31 cellular contexts compared by ENCODE assay signal in genomic region chr7:132947011-132947410, GRCh38.
"Had no signal": no experiment of that assay in that cellular context is flagged by ENCODE, and none has a peak within 500 bp of the region (broad histone marks: within the 10 kb centered on the region; RNA-seq: fewer than 3 reads in every experiment).

No MANE protein-coding gene starts in this region.

- H3K4me1 Mint-ChIP-seq: nephron progenitor cell had no signal

- H3K36me3 ChIP-seq: right lobe of liver, sigmoid colon, stomach, thoracic aorta, thyroid gland, upper lobe of left lung, vagina had no signal

- H3K27me3 ChIP-seq: right lobe of liver, sigmoid colon, spleen, stomach, thyroid gland, tibial nerve, upper lobe of left lung, vagina had no signal

- H3K36me3 Mint-ChIP-seq: natural killer cell treated with Interleukin-12 subunit alpha and Interleukin-12 subunit beta and Interleukin-15 and Interleukin-18, amount 100 ng/mL, for 72 hours; stimulated activated effector memory CD8-positive, alpha-beta T cell treated with anti-CD3 and anti-CD28 coated beads, Interleukin-12 subunit alpha, Interleukin-12 subunit beta, amount 100 ng/mL, for 72 hours had no signal

- H3K27ac Mint-ChIP-seq: naive B cell; naive thymus-derived CD8-positive, alpha-beta T cell; natural killer cell treated with Interleukin-12 subunit alpha and Interleukin-12 subunit beta and Interleukin-15 and Interleukin-18, amount 100 ng/mL, for 72 hours; nephron progenitor cell; progenitor cell of endocrine pancreas; stimulated activated effector memory CD8-positive, alpha-beta T cell treated with anti-CD3 and anti-CD28 coated beads, Interleukin-12 subunit alpha, Interleukin-12 subunit beta, amount 100 ng/mL, for 72 hours; stimulated activated naive B cell treated with anti-CD40 and anti-IgM and Interleukin-4, amounts not matched to agents 10 μg/mL and 1 μg/mL and 100 μg/mL, for 72 hours; stimulated activated naive CD8-positive, alpha-beta T cell treated with anti-CD3 and anti-CD28 coated beads, Interleukin-15, Interleukin-2, amounts not matched to agents 100 ng/mL and 50 ng/mL, for 24 hours had no signal

- H3K4me2 ChIP-seq: smooth muscle cell had no signal

- H3K9ac ChIP-seq: parathyroid adenoma had no signal

- H2AFZ ChIP-seq: parathyroid adenoma had no signal

- H3K4me1 ChIP-seq: parathyroid adenoma, psoas muscle, right lobe of liver, sigmoid colon, spleen, stomach, thyroid gland, tibial nerve, upper lobe of left lung, vagina had no signal

- H3K4me3 Mint-ChIP-seq: naive B cell; naive thymus-derived CD8-positive, alpha-beta T cell; natural killer cell treated with Interleukin-12 subunit alpha and Interleukin-12 subunit beta and Interleukin-15 and Interleukin-18, amount 100 ng/mL, for 72 hours; nephron progenitor cell; neural crest cell; stimulated activated effector memory CD8-positive, alpha-beta T cell treated with anti-CD3 and anti-CD28 coated beads, Interleukin-12 subunit alpha, Interleukin-12 subunit beta, amount 100 ng/mL, for 72 hours; stimulated activated naive B cell treated with anti-CD40 and anti-IgM and Interleukin-4, amounts not matched to agents 10 μg/mL and 1 μg/mL and 100 μg/mL, for 72 hours; stimulated activated naive CD8-positive, alpha-beta T cell treated with anti-CD3 and anti-CD28 coated beads, Interleukin-15, Interleukin-2, amounts not matched to agents 100 ng/mL and 50 ng/mL, for 24 hours had no signal

- H3K79me2 ChIP-seq: parathyroid adenoma had no signal

- H3K9me3 ChIP-seq: psoas muscle, right lobe of liver, sigmoid colon, spleen, stomach, thoracic aorta, thyroid gland, tibial nerve, upper lobe of left lung, vagina had no signal

- H3K27me3 Mint-ChIP-seq: naive B cell; naive thymus-derived CD8-positive, alpha-beta T cell; natural killer cell treated with Interleukin-12 subunit alpha and Interleukin-12 subunit beta and Interleukin-15 and Interleukin-18, amount 100 ng/mL, for 72 hours; progenitor cell of endocrine pancreas; stimulated activated naive B cell treated with anti-CD40 and anti-IgM and Interleukin-4, amounts not matched to agents 10 μg/mL and 1 μg/mL and 100 μg/mL, for 72 hours; stimulated activated naive CD8-positive, alpha-beta T cell treated with anti-CD3 and anti-CD28 coated beads, Interleukin-15, Interleukin-2, amounts not matched to agents 100 ng/mL and 50 ng/mL, for 24 hours had no signal

- H3K27ac ChIP-seq: parathyroid adenoma, psoas muscle, right lobe of liver, sigmoid colon, spleen, stomach, thoracic aorta, thyroid gland, tibial nerve, upper lobe of left lung, vagina had no signal

- H3K4me3 ChIP-seq: psoas muscle, right lobe of liver, sigmoid colon, smooth muscle cell, spleen, stomach, thoracic aorta, thyroid gland, tibial nerve, upper lobe of left lung, vagina had no signal

- ATAC-seq: naive thymus-derived CD8-positive, alpha-beta T cell; natural killer cell treated with Interleukin-12 subunit alpha and Interleukin-12 subunit beta and Interleukin-15 and Interleukin-18, amount 100 ng/mL, for 72 hours; psoas muscle; right cardiac atrium; right lobe of liver; stimulated activated effector memory CD8-positive, alpha-beta T cell treated with anti-CD3 and anti-CD28 coated beads, Interleukin-12 subunit alpha, Interleukin-12 subunit beta, amount 100 ng/mL, for 72 hours; stimulated activated naive B cell treated with anti-CD40 and anti-IgM and Interleukin-4, amounts not matched to agents 10 μg/mL and 1 μg/mL and 100 μg/mL, for 72 hours had no signal

- FAIRE-seq: urothelium cell line had no signal

- DNase-seq: naive B cell; naive thymus-derived CD8-positive, alpha-beta T cell; nephron progenitor cell; occipital lobe; posterior cingulate gyrus; psoas muscle; right cardiac atrium; right lobe of liver; sigmoid colon; spleen; stimulated activated CD4-positive, alpha-beta T cell treated with anti-CD3 and anti-CD28 coated beads, Interleukin-15, amount 100 ng/mL, for 24 hours; stimulated activated CD4-positive, alpha-beta T cell treated with anti-CD3 and anti-CD28 coated beads, Interleukin-2, amount 100 ng/mL, for 24 hours; stimulated activated CD4-positive, alpha-beta T cell treated with anti-CD3 and anti-CD28 coated beads, Interleukin-2, amount 100 ng/mL, for 48 hours; stimulated activated CD4-positive, alpha-beta T cell treated with anti-CD3 and anti-CD28 coated beads, Interleukin-4, amount 100 ng/mL, for 24 hours; stimulated activated naive B cell treated with anti-CD40 and anti-IgM and Interleukin-4, amounts not matched to agents 10 μg/mL and 1 μg/mL and 100 μg/mL, for 72 hours; stimulated activated naive CD4-positive, alpha-beta T cell treated with Interleukin-2 at 50 U/mL for 16 hours; stomach; thyroid gland; trophoblast cell; upper lobe of left lung had no signal

- H3K9me3 Mint-ChIP-seq: naive B cell; natural killer cell treated with Interleukin-12 subunit alpha and Interleukin-12 subunit beta and Interleukin-15 and Interleukin-18, amount 100 ng/mL, for 72 hours; nephron progenitor cell; stimulated activated effector memory CD8-positive, alpha-beta T cell treated with anti-CD3 and anti-CD28 coated beads, Interleukin-12 subunit alpha, Interleukin-12 subunit beta, amount 100 ng/mL, for 72 hours; stimulated activated naive B cell treated with anti-CD40 and anti-IgM and Interleukin-4, amounts not matched to agents 10 μg/mL and 1 μg/mL and 100 μg/mL, for 72 hours; stimulated activated naive CD8-positive, alpha-beta T cell treated with anti-CD3 and anti-CD28 coated beads, Interleukin-15, Interleukin-2, amounts not matched to agents 100 ng/mL and 50 ng/mL, for 24 hours had no signal
